In genomic region chr1:50522943-50523342, GRCh38 we compare ENCODE assay signal across 23 cellular contexts.
A peak's percentile ranks its signal among the peaks of the same experiment; 100 is the strongest.
DNase-seq lines count a peak whose midpoint lies in the region; ATAC-seq and TF ChIP-seq lines count a peak whose summit lies in the region.
"Had no signal": no experiment of that assay in that cellular context is flagged by ENCODE, and none has a peak within 500 bp of the region (broad histone marks: within the 10 kb centered on the region; RNA-seq: fewer than 3 reads in every experiment).

No MANE protein-coding gene starts in this region.

- H3K27ac Mint-ChIP-seq in natural killer cell treated with Interleukin-12 subunit alpha and Interleukin-12 subunit beta and Interleukin-15 and Interleukin-18, amount 100 ng/mL, for 72 hours = peak overlapping the region in 1 of 2 donors; percentile 82
- H3K27ac Mint-ChIP-seq in natural killer cell = no peak overlapping the region
- H3K27ac Mint-ChIP-seq: CD14-positive monocyte; CD4-positive, alpha-beta memory T cell; CD4-positive, CD25-positive, alpha-beta regulatory T cell; CD8-positive, alpha-beta memory T cell had no signal

- no peak overlapping the region for H3K4me3 ChIP-seq in HEK293 (ENCODE audit: low read depth, low read length)
- H3K4me3 ChIP-seq: BLaER1, GM12878 had no signal

- H3K27me3 Mint-ChIP-seq in natural killer cell treated with Interleukin-12 subunit alpha and Interleukin-12 subunit beta and Interleukin-15 and Interleukin-18, amount 100 ng/mL, for 72 hours = no peaks in the 10 kb centered on the region
- no peaks in the 10 kb centered on the region for H3K27me3 Mint-ChIP-seq in natural killer cell (ENCODE audit: low read depth in 2 of 2)
- H3K27me3 Mint-ChIP-seq: CD4-positive, alpha-beta memory T cell; CD4-positive, CD25-positive, alpha-beta regulatory T cell; CD8-positive, alpha-beta memory T cell had no signal

- H3K9me3 ChIP-seq in HEK293 (ENCODE audit: control insufficient read depth, insufficient read depth, low read depth, low read length) = no peaks in the 10 kb centered on the region
- H3K9me3 ChIP-seq: BE2C had no signal

- TF ChIP-seq CTCF in natural killer cell (IDR thresholded peaks at IDR 0.05) (no peak), HEK293 (tag by site-specific recombination; IDR thresholded peaks at IDR 0.05) (no peak)

- peaks cover 36% of the 10 kb centered on the region for H3K36me3 Mint-ChIP-seq in natural killer cell treated with Interleukin-12 subunit alpha and Interleukin-12 subunit beta and Interleukin-15 and Interleukin-18, amount 100 ng/mL, for 72 hours
- peaks cover 22% of the 10 kb centered on the region for H3K36me3 Mint-ChIP-seq in natural killer cell

- H3K9me3 Mint-ChIP-seq in natural killer cell treated with Interleukin-12 subunit alpha and Interleukin-12 subunit beta and Interleukin-15 and Interleukin-18, amount 100 ng/mL, for 72 hours = no peaks in the 10 kb centered on the region
- no peaks in the 10 kb centered on the region for H3K9me3 Mint-ChIP-seq in natural killer cell

- no peaks in the 10 kb centered on the region for H3K36me3 ChIP-seq in HEK293 (ENCODE audit: control insufficient read depth in 2 of 2, insufficient read depth in 1 of 2, low read length in 2 of 2)
- H3K36me3 ChIP-seq: BE2C had no signal

- H3K4me3 Mint-ChIP-seq in natural killer cell treated with Interleukin-12 subunit alpha and Interleukin-12 subunit beta and Interleukin-15 and Interleukin-18, amount 100 ng/mL, for 72 hours = peak overlapping the region; percentile 0
- H3K4me3 Mint-ChIP-seq in natural killer cell = no peak overlapping the region
- H3K4me3 Mint-ChIP-seq: CD14-positive monocyte; CD4-positive, alpha-beta memory T cell; CD4-positive, CD25-positive, alpha-beta regulatory T cell; CD8-positive, alpha-beta memory T cell had no signal

- CTCF ChIA-PET in HEK293 (lab: Yijun Ruan, JAX) = no interaction called here

- peaks cover 18 to 28% of the 10 kb centered on the region in 2 donors for H3K4me1 Mint-ChIP-seq in natural killer cell treated with Interleukin-12 subunit alpha and Interleukin-12 subunit beta and Interleukin-15 and Interleukin-18, amount 100 ng/mL, for 72 hours (ENCODE audit: low read depth in 2 of 2)
- peaks cover 11% of the 10 kb centered on the region in 2 donors for H3K4me1 Mint-ChIP-seq in natural killer cell
- H3K4me1 Mint-ChIP-seq: CD4-positive, alpha-beta memory T cell had no signal

- DNase-seq in natural killer cell treated with Interleukin-12 subunit alpha and Interleukin-12 subunit beta and Interleukin-15 and Interleukin-18, amount 100 ng/mL, for 72 hours (ENCODE audit: low spot score) = no peak
- no peak for DNase-seq in natural killer cell
- no peak for DNase-seq in activated CD4-positive, alpha-beta T cell treated with anti-CD3 and anti-CD28 coated beads, Interleukin-2, amount 50 U/mL, for 4 hours
- DNase-seq in stimulated activated naive CD8-positive, alpha-beta T cell treated with anti-CD3 and anti-CD28 coated beads, Interleukin-15, Interleukin-2, amounts not matched to agents 100 U/mL and 50 U/mL, for 24 hours = no peak
- DNase-seq: 8988T; ACHN; BE2C; C1 segment of cervical spinal cord; CD4-positive, alpha-beta memory T cell; CD4-positive, CD25-positive, alpha-beta regulatory T cell; CD8-positive, alpha-beta memory T cell; COR-L47; DMS 273 treated with DMSO at 0.1 percent for 48 hours; DMS153; DMS53; DMS79; DND-41; EL; GDM1 had no signal

- no peak overlapping the region for H3K27ac ChIP-seq in HEK293 (ENCODE audit: extremely low read depth, low read depth, low read length)
- H3K27ac ChIP-seq: BLaER1 had no signal

- POLR2A ChIA-PET in HEK293 (lab: Yijun Ruan, JAX) = no interaction called here

- intact Hi-C loops in natural killer cell (cut with micrococcal nuclease) = no loop called here

- no peaks in the 10 kb centered on the region for H3K4me1 ChIP-seq in HEK293 (ENCODE audit: control insufficient read depth, insufficient read depth, low read length)
- H3K4me1 ChIP-seq: BE2C had no signal

- no peak for ATAC-seq in natural killer cell treated with Interleukin-12 subunit alpha and Interleukin-12 subunit beta and Interleukin-15 and Interleukin-18, amount 100 ng/mL, for 72 hours
- no peak for ATAC-seq in natural killer cell
- ATAC-seq in stimulated activated naive CD8-positive, alpha-beta T cell treated with anti-CD3 and anti-CD28 coated beads, Interleukin-15, Interleukin-2, amounts not matched to agents 100 U/mL and 50 U/mL, for 24 hours = no peak
- ATAC-seq: GM12878 had no signal

TF ChIP-seq in HEK293, 187 proteins besides CTCF, POLR2A, EP300 and RAD21:
- TF ChIP-seq ZSCAN18 (tag by site-specific recombination; IDR thresholded peaks at IDR 0.05) (no peak), ZNF768 (tag by site-specific recombination; IDR thresholded peaks at IDR 0.05) (no peak), ZNF146 (tag by site-specific recombination; IDR thresholded peaks at IDR 0.05) (peak; percentile 35), HOXC10 (CRISPR knock-in tag; IDR thresholded peaks at IDR 0.05) (no peak), ZNF701 (tag by site-specific recombination; IDR thresholded peaks at IDR 0.05) (no peak)
